Comparison of ENCODE assay signal across 2 cellular contexts in the genomic region with DNA sequence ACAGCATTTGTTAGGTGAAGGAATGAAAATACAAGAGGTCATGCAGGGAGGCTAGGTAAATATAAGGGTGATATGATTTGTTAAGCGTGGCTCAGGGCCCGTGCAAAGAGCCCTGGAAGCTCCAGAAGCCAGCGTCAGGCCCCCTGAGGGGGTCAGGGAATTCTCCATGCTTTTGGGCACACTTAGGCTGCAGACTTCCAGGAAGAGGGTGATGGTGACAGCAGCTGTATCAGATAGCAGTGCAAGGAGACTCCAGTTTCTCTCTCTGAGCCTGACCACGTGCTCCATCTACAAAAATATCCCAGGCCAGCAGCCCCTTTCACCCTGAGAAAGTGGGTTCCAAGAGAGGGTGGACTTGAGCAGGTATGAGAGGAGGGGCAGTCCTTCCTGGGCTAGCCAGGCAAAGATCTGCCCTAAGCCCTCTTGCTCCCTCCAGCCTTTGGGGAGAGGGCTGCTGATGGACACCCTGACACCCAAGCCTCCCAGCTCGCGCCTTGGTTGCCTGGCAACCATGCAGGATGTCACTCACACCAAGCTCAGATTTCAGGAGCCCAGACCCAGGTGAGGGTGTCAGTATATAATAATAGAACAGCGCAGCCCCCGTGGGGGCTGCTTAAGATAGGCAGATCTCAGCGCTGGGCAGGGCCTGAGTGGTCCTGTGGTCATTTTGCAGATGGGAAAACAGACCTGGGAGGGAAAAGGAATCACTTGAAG.
A peak's percentile ranks its signal among the peaks of the same experiment; 100 is the strongest.
TF ChIP-seq lines count a peak whose summit lies in the region.

No MANE protein-coding gene starts in this region.

TF ChIP-seq in GM23338, 12 proteins besides CTCF, POLR2A, EP300 and RAD21 (continues in another document):
- TF ChIP-seq STAT1 (IDR thresholded peaks at IDR 0.05; ENCODE audit: unreplicated experiment) (no peak), EZH2phosphoT487 (IDR thresholded peaks at IDR 0.05; ENCODE audit: unreplicated experiment) (no peak), CREB1 (CRISPR knock-in tag; IDR thresholded peaks at IDR 0.05; ENCODE audit: low read depth) (no peak), ZNF114 (CRISPR knock-in tag; IDR thresholded peaks at IDR 0.05) (no peak), NANOG (IDR thresholded peaks at IDR 0.05; ENCODE audit: borderline replicate concordance) (no peak), ZNF331 (CRISPR knock-in tag; IDR thresholded peaks at IDR 0.05; ENCODE audit: low read depth) (no peak), EZH2 (IDR thresholded peaks at IDR 0.05; ENCODE audit: low read depth, unreplicated experiment) (no peak)
- TF ChIP-seq, protein P1, sequence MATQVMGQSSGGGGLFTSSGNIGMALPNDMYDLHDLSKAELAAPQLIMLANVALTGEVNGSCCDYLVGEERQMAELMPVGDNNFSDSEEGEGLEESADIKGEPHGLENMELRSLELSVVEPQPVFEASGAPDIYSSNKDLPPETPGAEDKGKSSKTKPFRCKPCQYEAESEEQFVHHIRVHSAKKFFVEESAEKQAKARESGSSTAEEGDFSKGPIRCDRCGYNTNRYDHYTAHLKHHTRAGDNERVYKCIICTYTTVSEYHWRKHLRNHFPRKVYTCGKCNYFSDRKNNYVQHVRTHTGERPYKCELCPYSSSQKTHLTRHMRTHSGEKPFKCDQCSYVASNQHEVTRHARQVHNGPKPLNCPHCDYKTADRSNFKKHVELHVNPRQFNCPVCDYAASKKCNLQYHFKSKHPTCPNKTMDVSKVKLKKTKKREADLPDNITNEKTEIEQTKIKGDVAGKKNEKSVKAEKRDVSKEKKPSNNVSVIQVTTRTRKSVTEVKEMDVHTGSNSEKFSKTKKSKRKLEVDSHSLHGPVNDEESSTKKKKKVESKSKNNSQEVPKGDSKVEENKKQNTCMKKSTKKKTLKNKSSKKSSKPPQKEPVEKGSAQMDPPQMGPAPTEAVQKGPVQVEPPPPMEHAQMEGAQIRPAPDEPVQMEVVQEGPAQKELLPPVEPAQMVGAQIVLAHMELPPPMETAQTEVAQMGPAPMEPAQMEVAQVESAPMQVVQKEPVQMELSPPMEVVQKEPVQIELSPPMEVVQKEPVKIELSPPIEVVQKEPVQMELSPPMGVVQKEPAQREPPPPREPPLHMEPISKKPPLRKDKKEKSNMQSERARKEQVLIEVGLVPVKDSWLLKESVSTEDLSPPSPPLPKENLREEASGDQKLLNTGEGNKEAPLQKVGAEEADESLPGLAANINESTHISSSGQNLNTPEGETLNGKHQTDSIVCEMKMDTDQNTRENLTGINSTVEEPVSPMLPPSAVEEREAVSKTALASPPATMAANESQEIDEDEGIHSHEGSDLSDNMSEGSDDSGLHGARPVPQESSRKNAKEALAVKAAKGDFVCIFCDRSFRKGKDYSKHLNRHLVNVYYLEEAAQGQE (IDR thresholded peaks at IDR 0.05; ENCODE audit: unreplicated experiment) = no peak
- TF ChIP-seq, protein P2, sequence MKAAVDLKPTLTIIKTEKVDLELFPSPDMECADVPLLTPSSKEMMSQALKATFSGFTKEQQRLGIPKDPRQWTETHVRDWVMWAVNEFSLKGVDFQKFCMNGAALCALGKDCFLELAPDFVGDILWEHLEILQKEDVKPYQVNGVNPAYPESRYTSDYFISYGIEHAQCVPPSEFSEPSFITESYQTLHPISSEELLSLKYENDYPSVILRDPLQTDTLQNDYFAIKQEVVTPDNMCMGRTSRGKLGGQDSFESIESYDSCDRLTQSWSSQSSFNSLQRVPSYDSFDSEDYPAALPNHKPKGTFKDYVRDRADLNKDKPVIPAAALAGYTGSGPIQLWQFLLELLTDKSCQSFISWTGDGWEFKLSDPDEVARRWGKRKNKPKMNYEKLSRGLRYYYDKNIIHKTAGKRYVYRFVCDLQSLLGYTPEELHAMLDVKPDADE (IDR thresholded peaks at IDR 0.05) = no peak

TF ChIP-seq in K562, 482 proteins besides CTCF, POLR2A, EP300 and RAD21:
- no peak for TF ChIP-seq ETS2 (tag; IDR thresholded peaks at IDR 0.05; ENCODE audit: borderline replicate concordance, poor library complexity, severe bottlenecking)
- TF ChIP-seq, protein P3, sequence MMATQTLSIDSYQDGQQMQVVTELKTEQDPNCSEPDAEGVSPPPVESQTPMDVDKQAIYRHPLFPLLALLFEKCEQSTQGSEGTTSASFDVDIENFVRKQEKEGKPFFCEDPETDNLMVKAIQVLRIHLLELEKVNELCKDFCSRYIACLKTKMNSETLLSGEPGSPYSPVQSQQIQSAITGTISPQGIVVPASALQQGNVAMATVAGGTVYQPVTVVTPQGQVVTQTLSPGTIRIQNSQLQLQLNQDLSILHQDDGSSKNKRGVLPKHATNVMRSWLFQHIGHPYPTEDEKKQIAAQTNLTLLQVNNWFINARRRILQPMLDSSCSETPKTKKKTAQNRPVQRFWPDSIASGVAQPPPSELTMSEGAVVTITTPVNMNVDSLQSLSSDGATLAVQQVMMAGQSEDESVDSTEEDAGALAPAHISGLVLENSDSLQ (IDR thresholded peaks at IDR 0.05) = peak; percentile 80
- TF ChIP-seq RFX1 (IDR thresholded peaks at IDR 0.05) = peak; percentile 79
TF ChIP-seq in K562: peak in this region for 2.
